11 cellular contexts compared by ENCODE assay signal in genomic region chr5:145775893-145776444, GRCh38. TPM values are rescaled to one million over a fixed set of nuclear protein-coding genes. Genes with fewer than 3 reads are reported as not detected.
A peak's percentile ranks its signal among the peaks of the same experiment; 100 is the strongest.
DNase-seq lines count a peak whose midpoint lies in the region; ATAC-seq and TF ChIP-seq lines count a peak whose summit lies in the region.
"Had no signal": no experiment of that assay in that cellular context is flagged by ENCODE, and none has a peak within 500 bp of the region (broad histone marks: within the 10 kb centered on the region; RNA-seq: fewer than 3 reads in every experiment).

No MANE protein-coding gene starts in this region.

- intact Hi-C loops in psoas muscle (cut with DNase I) = no loop called here
- intact Hi-C loops in naive thymus-derived CD4-positive, alpha-beta T cell (cut with micrococcal nuclease) = no loop called here

- peak; percentile 64 to 86 (median 76) for ATAC-seq in psoas muscle
- ATAC-seq in naive thymus-derived CD4-positive, alpha-beta T cell = no peak
- ATAC-seq in GM21786 (IDR thresholded peaks at IDR 0.05; ENCODE audit: unreplicated experiment) = no peak
- no peak for ATAC-seq in GM21381 (IDR thresholded peaks at IDR 0.05; ENCODE audit: unreplicated experiment)
- ATAC-seq in GM19467 (IDR thresholded peaks at IDR 0.05; ENCODE audit: unreplicated experiment) = no peak

- H3K9me3 ChIP-seq in SK-N-SH (no peaks in the 10 kb centered on the region), psoas muscle (no peaks in the 10 kb centered on the region)
- H3K9me3 ChIP-seq in naive thymus-derived CD4-positive, alpha-beta T cell (ENCODE audit: control insufficient read depth in 2 of 3, low read length in 3 of 3) = no peaks in the 10 kb centered on the region

- H3K36me3 Mint-ChIP-seq in naive thymus-derived CD4-positive, alpha-beta T cell = peaks cover 0 to 2% (median 0%) of the 10 kb centered on the region in 5 donors
- H3K36me3 Mint-ChIP-seq: activated naive CD4-positive, alpha-beta T cell treated with anti-CD3 and anti-CD28 coated beads, Interleukin-2, amount 50 U/mL, for 24 hours had no signal

- H3K4me3 Mint-ChIP-seq in naive thymus-derived CD4-positive, alpha-beta T cell = no peak overlapping the region
- H3K4me3 Mint-ChIP-seq: activated naive CD4-positive, alpha-beta T cell treated with anti-CD3 and anti-CD28 coated beads, Interleukin-2, amount 50 U/mL, for 24 hours had no signal

- no peaks in the 10 kb centered on the region for H4K20me1 ChIP-seq in SK-N-SH (ENCODE audit: insufficient read depth)

- TF ChIP-seq RAD21 in SK-N-SH (IDR thresholded peaks at IDR 0.05; ENCODE audit: low read length) = no peak

- POLR2A ChIA-PET in SK-N-SH (lab: Yijun Ruan, JAX) = no interaction called here
- POLR2A ChIA-PET in naive thymus-derived CD4-positive, alpha-beta T cell (lab: Charles Lee) = no interaction called here

- no peak for TF ChIP-seq CTCF in SK-N-SH (IDR thresholded peaks at IDR 0.05)
- no peak for TF ChIP-seq CTCF in fibroblast of villous mesenchyme (IDR thresholded peaks at IDR 0.05; ENCODE audit: insufficient read depth, low read depth, low read length)
- no peak for TF ChIP-seq CTCF in psoas muscle (IDR thresholded peaks at IDR 0.05)

- peaks cover 0 to 8% (median 0%) of the 10 kb centered on the region in 11 donors for H3K9me3 Mint-ChIP-seq in naive thymus-derived CD4-positive, alpha-beta T cell
- H3K9me3 Mint-ChIP-seq: activated naive CD4-positive, alpha-beta T cell treated with anti-CD3 and anti-CD28 coated beads, Interleukin-2, amount 50 U/mL, for 24 hours had no signal

- peak overlapping the region; percentile 59 for H3K4me2 ChIP-seq in SK-N-SH

- H3K9ac ChIP-seq in SK-N-SH = peak overlapping the region; percentile 54; the same call in 1 of the 2 replicates

- no peak overlapping the region for H3K27ac Mint-ChIP-seq in naive thymus-derived CD4-positive, alpha-beta T cell
- H3K27ac Mint-ChIP-seq: activated naive CD4-positive, alpha-beta T cell treated with anti-CD3 and anti-CD28 coated beads, Interleukin-2, amount 50 U/mL, for 24 hours had no signal

- H3K36me3 ChIP-seq in SK-N-SH (replicated peaks in 1 of 2; ENCODE audit: control insufficient read depth in 1 of 2, insufficient read depth in 2 of 2, low read length in 1 of 2) (peaks cover 0 to 4% of the 10 kb centered on the region in 2 experiments), psoas muscle (ENCODE audit: insufficient read depth in 1 of 2, low read depth in 1 of 2) (no peaks in the 10 kb centered on the region)
- H3K36me3 ChIP-seq in naive thymus-derived CD4-positive, alpha-beta T cell (ENCODE audit: control insufficient read depth in 2 of 3, insufficient read depth in 3 of 3, low read length in 3 of 3) = no peaks in the 10 kb centered on the region

- H3K27me3 ChIP-seq in SK-N-SH (ENCODE audit: insufficient read depth) = no peaks in the 10 kb centered on the region
- H3K27me3 ChIP-seq in psoas muscle (ENCODE audit: insufficient read depth in 3 of 3, low read length in 2 of 3) = no peaks in the 10 kb centered on the region
- no peaks in the 10 kb centered on the region for H3K27me3 ChIP-seq in naive thymus-derived CD4-positive, alpha-beta T cell (ENCODE audit: control insufficient read depth in 2 of 2, insufficient read depth in 2 of 2, low read length in 2 of 2)

- no peaks in the 10 kb centered on the region for H3K9me2 ChIP-seq in SK-N-SH

- no peaks in the 10 kb centered on the region for H3K4me1 Mint-ChIP-seq in naive thymus-derived CD4-positive, alpha-beta T cell
- H3K4me1 Mint-ChIP-seq: activated naive CD4-positive, alpha-beta T cell treated with anti-CD3 and anti-CD28 coated beads, Interleukin-2, amount 50 U/mL, for 24 hours had no signal

- H3K27me3 Mint-ChIP-seq in naive thymus-derived CD4-positive, alpha-beta T cell = no peaks in the 10 kb centered on the region
- H3K27me3 Mint-ChIP-seq: activated naive CD4-positive, alpha-beta T cell treated with anti-CD3 and anti-CD28 coated beads, Interleukin-2, amount 50 U/mL, for 24 hours had no signal

- H3K79me2 ChIP-seq in SK-N-SH (ENCODE audit: insufficient read depth) = no peaks in the 10 kb centered on the region

- CTCF ChIA-PET in SK-N-SH (lab: Yijun Ruan, JAX) = no interaction called here
- CTCF ChIA-PET in naive thymus-derived CD4-positive, alpha-beta T cell (lab: Charles Lee) = no interaction called here

- H3K27ac ChIP-seq in SK-N-SH (ENCODE audit: low read depth in 2 of 2, low read length in 1 of 2) (peak overlapping the region in 1 of 2 experiments; percentile 88; a peak in 3 of 4 replicates), psoas muscle (peak overlapping the region; percentile 27)
- H3K27ac ChIP-seq in naive thymus-derived CD4-positive, alpha-beta T cell (ENCODE audit: low read depth, low read length) = no peak overlapping the region

- peak in 1 of 2 experiments; percentile 73; a peak in 1 of 4 replicates for TF ChIP-seq EP300 in SK-N-SH (IDR thresholded peaks at IDR 0.05; ENCODE audit: borderline replicate concordance in 1 of 2, low read depth in 1 of 2, low read length in 1 of 2)

- H2AFZ ChIP-seq in SK-N-SH (ENCODE audit: low read depth) = peak overlapping the region; percentile 52

- 6% methylated on average over 2 of the region's 2 CpGs for WGBS in SK-N-SH (ENCODE audit: low lambda C conversion rate)
- WGBS in psoas muscle, 3 donors = 25 to 36% (median 30%) methylated on average over 2 of the region's 2 CpGs

- H3F3A ChIP-seq in SK-N-SH (replicated peaks; ENCODE audit: insufficient read depth) = peaks cover 21% of the 10 kb centered on the region

- H3K4me3 ChIP-seq in SK-N-SH (ENCODE audit: low read depth in 2 of 2, low read length in 1 of 2) (no peak overlapping the region), fibroblast of villous mesenchyme (ENCODE audit: low read depth, low read length) (no peak overlapping the region), psoas muscle (no peak overlapping the region)
- H3K4me3 ChIP-seq in naive thymus-derived CD4-positive, alpha-beta T cell (ENCODE audit: low read length) = no peak overlapping the region

- H3K4me1 ChIP-seq in SK-N-SH (ENCODE audit: control insufficient read depth in 1 of 2, insufficient read depth in 2 of 2, low read depth in 1 of 2, low read length in 1 of 2) (peaks cover 0 to 18% of the 10 kb centered on the region in 2 experiments; a peak in 3 of 4 replicates), psoas muscle (no peaks in the 10 kb centered on the region)
- H3K4me1 ChIP-seq in naive thymus-derived CD4-positive, alpha-beta T cell (ENCODE audit: control insufficient read depth in 2 of 2, insufficient read depth in 2 of 2, low read length in 2 of 2) = no peaks in the 10 kb centered on the region

- peak; percentile 69 for DNase-seq in GM04503 (ENCODE audit: low read depth)
- no peak for DNase-seq in SK-N-SH
- DNase-seq in fibroblast of villous mesenchyme (ENCODE audit: low read depth) = peak; percentile 90
- DNase-seq in psoas muscle = no peak
- no peak for DNase-seq in naive thymus-derived CD4-positive, alpha-beta T cell
- DNase-seq: H7, NCI-H1092 had no signal

TF ChIP-seq in SK-N-SH, 30 proteins besides CTCF, POLR2A, EP300 and RAD21 (continues in another document):
- TF ChIP-seq FOXM1 (IDR thresholded peaks at IDR 0.05; ENCODE audit: low read depth) (no peak), FOXJ3 (CRISPR knock-in tag; IDR thresholded peaks at IDR 0.05) (no peak), RCOR1 (IDR thresholded peaks at IDR 0.05; ENCODE audit: low read length) (no peak), NRF1 (IDR thresholded peaks at IDR 0.05; ENCODE audit: low read depth, low read length) (no peak), SIN3A (IDR thresholded peaks at IDR 0.05; ENCODE audit: borderline replicate concordance, low read depth, low read length) (no peak), EZH2phosphoT487 (IDR thresholded peaks at IDR 0.05; ENCODE audit: borderline replicate concordance, low read depth) (no peak), TEAD4 (IDR thresholded peaks at IDR 0.05; ENCODE audit: borderline replicate concordance, insufficient read depth) (0 out of 2 replicates have a peak, but pooled peaks have one; percentile 25), ZBTB33 (IDR thresholded peaks at IDR 0.05; ENCODE audit: borderline replicate concordance, low read depth) (no peak), CHD2 (IDR thresholded peaks at IDR 0.05; ENCODE audit: low read length, partially characterized antibody) (no peak), SMC3 (IDR thresholded peaks at IDR 0.05; ENCODE audit: low read depth, low read length) (no peak), JUND (IDR thresholded peaks at IDR 0.05) (peak; percentile 79), RFX5 (IDR thresholded peaks at IDR 0.05; ENCODE audit: low read length) (no peak)
- TF ChIP-seq, protein P1, sequence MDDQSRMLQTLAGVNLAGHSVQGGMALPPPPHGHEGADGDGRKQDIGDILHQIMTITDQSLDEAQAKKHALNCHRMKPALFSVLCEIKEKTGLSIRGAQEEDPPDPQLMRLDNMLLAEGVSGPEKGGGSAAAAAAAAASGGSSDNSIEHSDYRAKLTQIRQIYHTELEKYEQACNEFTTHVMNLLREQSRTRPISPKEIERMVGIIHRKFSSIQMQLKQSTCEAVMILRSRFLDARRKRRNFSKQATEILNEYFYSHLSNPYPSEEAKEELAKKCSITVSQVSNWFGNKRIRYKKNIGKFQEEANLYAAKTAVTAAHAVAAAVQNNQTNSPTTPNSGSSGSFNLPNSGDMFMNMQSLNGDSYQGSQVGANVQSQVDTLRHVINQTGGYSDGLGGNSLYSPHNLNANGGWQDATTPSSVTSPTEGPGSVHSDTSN (IDR thresholded peaks at IDR 0.05) = peak; percentile 92

RNA-seq across cellular contexts. Expression of gene PRELID2, which starts 59.2 kb away (rescaled TPM):
- 3.8 and 5.3 TPM in 2 replicates for polyA plus RNA-seq in SK-N-SH (2012; rRNA removed)
- 5.6 and 6.8 TPM in 2 replicates for polyA plus RNA-seq in SK-N-SH (2012; cell fraction: cytosol; rRNA removed)
- polyA plus RNA-seq in SK-N-SH (2012; cell fraction: nucleus; rRNA removed) = 2.6 and 3.1 TPM in 2 replicates
- total RNA-seq in fibroblast of villous mesenchyme = 23.2 and 35.0 TPM in 2 replicates
- 1 to 10 TPM; 1.3 to 3.0 (median 2.0) TPM for total RNA-seq in psoas muscle
- under 1 TPM; 0.39 to 0.65 (median 0.39) TPM for polyA plus RNA-seq in psoas muscle
- 1 to 10 TPM in 2 of 5 experiments, under 1 TPM in 1, not detected in 2; 0.29 to 4.1 (median 2.4) TPM for total RNA-seq in naive thymus-derived CD4-positive, alpha-beta T cell
- 1 to 10 TPM in 1 of 2 donors, under 1 TPM in 1; 0.64 to 1.3 TPM for polyA plus RNA-seq in naive thymus-derived CD4-positive, alpha-beta T cell

Comparison
In these comparisons a context has a peak if more than half of its experiments do, and no peak if none do; other contexts are left out.
1. DNase-seq: peak in GM04503 (single experiment) and fibroblast of villous mesenchyme (single experiment); none in SK-N-SH (single experiment), psoas muscle (0 of 2) and naive thymus-derived CD4-positive, alpha-beta T cell (0 of 9).
2. ATAC-seq: peak in psoas muscle (4 of 4); none in naive thymus-derived CD4-positive, alpha-beta T cell (single experiment), GM21786 (single experiment), GM21381 (single experiment) and GM19467 (single experiment).